In genomic region chr18:72174972-72175649, GRCh38 we compare ENCODE assay signal across 19 cellular contexts.
"Had no signal": no experiment of that assay in that cellular context is flagged by ENCODE, and none has a peak within 500 bp of the region (broad histone marks: within the 10 kb centered on the region; RNA-seq: fewer than 3 reads in every experiment).

No MANE protein-coding gene starts in this region.

- H3K27me3 ChIP-seq: neutrophil, ovary, right atrium auricular region, spleen, vagina had no signal

- H3K27ac ChIP-seq: coronary artery, neutrophil, ovary, prostate gland, right atrium auricular region, spleen, thoracic aorta, vagina had no signal

- H3K4me3 ChIP-seq: coronary artery, ovary, prostate gland, right atrium auricular region, spleen, thoracic aorta, vagina had no signal

- H3K36me3 ChIP-seq: neutrophil, ovary, prostate gland, right atrium auricular region, spleen, thoracic aorta, vagina had no signal

- DNase-seq: activated CD4-positive, alpha-beta T cell treated with anti-CD3 and anti-CD28 coated beads for 36 hours; activated CD4-positive, alpha-beta T cell treated with anti-CD3 and anti-CD28 coated beads, Interleukin-2, amount 50 U/mL, for 4 hours; activated CD8-positive, alpha-beta memory T cell treated with anti-CD3 and anti-CD28 coated beads for 24 hours; activated CD8-positive, alpha-beta memory T cell treated with anti-CD3 and anti-CD28 coated beads, Interleukin-2, amount 50 U/mL, for 4 hours; activated T-cell treated with anti-CD3 and anti-CD28 coated beads, Interleukin-2, amount 50 U/mL, for 24 hours; hippocampal formation; kidney glomerular epithelial cell; left ventricle myocardium superior; ovary; spleen; stimulated activated CD4-positive, alpha-beta T cell treated with anti-CD3 and anti-CD28 coated beads, Interleukin-4, amount 100 ng/mL, for 1 hour; stimulated activated naive CD4-positive, alpha-beta T cell; T-helper 1 cell had no signal

- H3K4me1 ChIP-seq: prostate gland, right atrium auricular region, spleen, vagina had no signal

- H3K9me3 ChIP-seq: neutrophil, ovary, prostate gland, right atrium auricular region, thoracic aorta, vagina had no signal
